Comparison of ENCODE assay signal across 28 cellular contexts in the genomic region with DNA sequence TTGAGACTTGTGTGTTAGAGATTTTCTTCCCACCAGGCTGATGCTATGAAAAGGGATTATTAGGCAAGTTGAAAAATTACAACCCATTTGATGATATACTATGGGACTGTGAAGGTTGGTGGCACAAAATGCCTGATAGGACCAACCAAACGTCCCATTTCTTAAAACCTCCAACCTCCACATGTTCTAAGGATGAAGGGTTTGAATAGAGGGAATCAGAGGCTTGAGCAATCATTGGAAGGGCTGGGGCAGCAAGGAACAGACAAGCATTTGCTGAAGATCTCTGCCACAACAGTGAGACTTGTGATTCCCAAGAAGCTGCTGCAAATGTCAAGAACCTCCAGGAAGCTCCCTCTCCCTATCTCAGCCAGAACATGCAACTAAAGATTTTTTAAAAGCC.
"Had no signal": no experiment of that assay in that cellular context is flagged by ENCODE, and none has a peak within 500 bp of the region (broad histone marks: within the 10 kb centered on the region; RNA-seq: fewer than 3 reads in every experiment).

No MANE protein-coding gene starts in this region.

- H3K79me2 ChIP-seq: hepatocyte had no signal

- H3K4me1 ChIP-seq: gastrocnemius medialis, heart left ventricle, right lobe of liver, suprapubic skin, transverse colon, upper lobe of right lung, uterus had no signal

- FAIRE-seq: endometrium, kidney had no signal

- H3K4me1 Mint-ChIP-seq: memory B cell, naive B cell had no signal

- ATAC-seq: effector memory CD8-positive, alpha-beta T cell; gastrocnemius medialis; heart left ventricle; left lobe of liver; mucosa of descending colon; natural killer cell treated with Interleukin-12 subunit alpha and Interleukin-12 subunit beta and Interleukin-15 and Interleukin-18, amount 100 ng/mL, for 72 hours; stimulated activated naive CD8-positive, alpha-beta T cell treated with anti-CD3 and anti-CD28 coated beads, Interleukin-15, amount 100 ng/mL, for 72 hours; upper lobe of right lung had no signal

- H3K4me3 ChIP-seq: coronary artery, gastrocnemius medialis, heart left ventricle, hepatocyte, lung, mucosa of descending colon, right lobe of liver, smooth muscle cell, suprapubic skin, transverse colon, upper lobe of right lung, uterus had no signal

- H3K27ac ChIP-seq: coronary artery, gastrocnemius medialis, heart left ventricle, hepatocyte, right lobe of liver, suprapubic skin, transverse colon, upper lobe of right lung, uterus had no signal

- H3K36me3 ChIP-seq: gastrocnemius medialis, heart left ventricle, right lobe of liver, suprapubic skin, transverse colon, upper lobe of right lung, uterus had no signal

- H3K27ac Mint-ChIP-seq: effector memory CD8-positive, alpha-beta T cell; memory B cell; mesothelial cell of epicardium; naive B cell; natural killer cell treated with Interleukin-12 subunit alpha and Interleukin-12 subunit beta and Interleukin-15 and Interleukin-18, amount 100 ng/mL, for 72 hours; stimulated activated naive CD8-positive, alpha-beta T cell treated with anti-CD3 and anti-CD28 coated beads, Interleukin-15, amount 100 ng/mL, for 72 hours had no signal

- H3K27me3 ChIP-seq: gastrocnemius medialis, heart left ventricle, hepatocyte, right lobe of liver, suprapubic skin, transverse colon, upper lobe of right lung, uterus had no signal

- H3K27me3 Mint-ChIP-seq: memory B cell; natural killer cell treated with Interleukin-12 subunit alpha and Interleukin-12 subunit beta and Interleukin-15 and Interleukin-18, amount 100 ng/mL, for 72 hours had no signal

- H2AFZ ChIP-seq: hepatocyte had no signal

- H3K9me3 ChIP-seq: gastrocnemius medialis, heart left ventricle, mucosa of descending colon, right lobe of liver, suprapubic skin, transverse colon, upper lobe of right lung, uterus had no signal

- H3K4me3 Mint-ChIP-seq: effector memory CD8-positive, alpha-beta T cell; memory B cell; mesothelial cell of epicardium; naive B cell; natural killer cell treated with Interleukin-12 subunit alpha and Interleukin-12 subunit beta and Interleukin-15 and Interleukin-18, amount 100 ng/mL, for 72 hours; neural crest cell; stimulated activated naive CD8-positive, alpha-beta T cell treated with anti-CD3 and anti-CD28 coated beads, Interleukin-15, amount 100 ng/mL, for 72 hours had no signal

- H3K4me2 ChIP-seq: hepatocyte had no signal

- DNase-seq: effector memory CD8-positive, alpha-beta T cell; gastrocnemius medialis; heart left ventricle; kidney; mucosa of descending colon; naive B cell; nucleus accumbens; right lobe of liver; stimulated activated CD4-positive, alpha-beta T cell treated with anti-CD3 and anti-CD28 coated beads, Interleukin-12 subunit alpha, Interleukin-12 subunit beta, amount 100 ng/mL, for 4 hours; stimulated activated CD4-positive, alpha-beta T cell treated with anti-CD3 and anti-CD28 coated beads, Interleukin-1b, Interleukin-23, amount 100 ng/mL, for 48 hours; stimulated activated CD4-positive, alpha-beta T cell treated with anti-CD3 and anti-CD28 coated beads, Interleukin-4, amount 100 ng/mL, for 1 hour; stimulated activated CD8-positive, alpha-beta memory T cell treated with anti-CD3 and anti-CD28 coated beads, Interleukin-4, amount 100 ng/mL, for 48 hours; stimulated activated naive CD4-positive, alpha-beta T cell; stimulated activated naive CD8-positive, alpha-beta T cell treated with anti-CD3 and anti-CD28 coated beads, Interleukin-15, amount 100 ng/mL, for 72 hours; transverse colon; upper lobe of right lung; uterus had no signal

- H3K36me3 Mint-ChIP-seq: memory B cell; mesothelial cell of epicardium; naive B cell; natural killer cell treated with Interleukin-12 subunit alpha and Interleukin-12 subunit beta and Interleukin-15 and Interleukin-18, amount 100 ng/mL, for 72 hours had no signal
